Comparison of ENCODE assay signal across 2 cellular contexts in the genomic region with DNA sequence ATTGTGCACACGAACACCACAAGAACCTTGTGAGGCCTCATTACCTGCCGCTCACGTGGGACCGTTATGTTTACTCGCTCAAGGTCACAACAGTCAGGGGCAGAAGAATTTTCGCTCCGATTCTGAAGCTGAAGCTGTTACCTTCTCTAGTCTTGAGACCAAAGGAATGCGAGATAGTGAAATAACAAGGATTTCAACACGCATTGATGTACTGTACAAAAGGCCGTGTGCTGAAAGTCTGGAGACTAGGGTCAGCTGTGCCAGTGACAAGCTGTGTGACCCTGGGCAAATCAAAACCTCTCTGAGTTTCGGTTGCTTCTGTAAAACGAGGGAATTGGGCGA.
TF ChIP-seq lines count a peak whose summit lies in the region.

No MANE protein-coding gene starts in this region.

TF ChIP-seq in H1, 55 proteins besides CTCF, POLR2A, EP300 and RAD21 (continued from another document):
- TF ChIP-seq RBBP5 (IDR thresholded peaks at IDR 0.05; ENCODE audit: borderline replicate concordance, low read depth, low read length) (no peak), SP1 (IDR thresholded peaks at IDR 0.05; ENCODE audit: low read depth, low read length) (no peak), KDM1A (IDR thresholded peaks at IDR 0.05; ENCODE audit: borderline replicate concordance, low read length) (peak; percentile 80), TAF7 (optimal IDR thresholded peaks at IDR 0.05; ENCODE audit: borderline replicate concordance, low read depth, low read length) (no peak), SAP30 (IDR thresholded peaks at IDR 0.05; ENCODE audit: insufficient read depth, insufficient replicate concordance, low read length) (no peak), FOSL1 (IDR thresholded peaks at IDR 0.05; ENCODE audit: insufficient read depth, low read depth, low read length) (no peak), CREB1 (IDR thresholded peaks at IDR 0.05) (no peak), CEBPB (IDR thresholded peaks at IDR 0.05; ENCODE audit: low read depth, low read length) (no peak), TBP (IDR thresholded peaks at IDR 0.05; ENCODE audit: low read depth, low read length) (no peak), JUN (IDR thresholded peaks at IDR 0.05; ENCODE audit: low read depth, low read length) (no peak), SRF (IDR thresholded peaks at IDR 0.05; ENCODE audit: low read depth, low read length) (no peak), SIX5 (IDR thresholded peaks at IDR 0.05; ENCODE audit: low read depth, low read length) (no peak), GABPA (IDR thresholded peaks at IDR 0.05; ENCODE audit: borderline replicate concordance, insufficient read depth, low read length) (no peak), EZH2 (IDR thresholded peaks at IDR 0.05; ENCODE audit: low read depth, low read length, severe bottlenecking) (no peak)
- TF ChIP-seq, protein P1, sequence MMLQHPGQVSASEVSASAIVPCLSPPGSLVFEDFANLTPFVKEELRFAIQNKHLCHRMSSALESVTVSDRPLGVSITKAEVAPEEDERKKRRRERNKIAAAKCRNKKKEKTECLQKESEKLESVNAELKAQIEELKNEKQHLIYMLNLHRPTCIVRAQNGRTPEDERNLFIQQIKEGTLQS (IDR thresholded peaks at IDR 0.05; ENCODE audit: insufficient read depth, low read depth, low read length): no peak

TF ChIP-seq in neural cell, 6 proteins besides CTCF, POLR2A, EP300 and RAD21 (continued from another document):
- TF ChIP-seq, protein P2, sequence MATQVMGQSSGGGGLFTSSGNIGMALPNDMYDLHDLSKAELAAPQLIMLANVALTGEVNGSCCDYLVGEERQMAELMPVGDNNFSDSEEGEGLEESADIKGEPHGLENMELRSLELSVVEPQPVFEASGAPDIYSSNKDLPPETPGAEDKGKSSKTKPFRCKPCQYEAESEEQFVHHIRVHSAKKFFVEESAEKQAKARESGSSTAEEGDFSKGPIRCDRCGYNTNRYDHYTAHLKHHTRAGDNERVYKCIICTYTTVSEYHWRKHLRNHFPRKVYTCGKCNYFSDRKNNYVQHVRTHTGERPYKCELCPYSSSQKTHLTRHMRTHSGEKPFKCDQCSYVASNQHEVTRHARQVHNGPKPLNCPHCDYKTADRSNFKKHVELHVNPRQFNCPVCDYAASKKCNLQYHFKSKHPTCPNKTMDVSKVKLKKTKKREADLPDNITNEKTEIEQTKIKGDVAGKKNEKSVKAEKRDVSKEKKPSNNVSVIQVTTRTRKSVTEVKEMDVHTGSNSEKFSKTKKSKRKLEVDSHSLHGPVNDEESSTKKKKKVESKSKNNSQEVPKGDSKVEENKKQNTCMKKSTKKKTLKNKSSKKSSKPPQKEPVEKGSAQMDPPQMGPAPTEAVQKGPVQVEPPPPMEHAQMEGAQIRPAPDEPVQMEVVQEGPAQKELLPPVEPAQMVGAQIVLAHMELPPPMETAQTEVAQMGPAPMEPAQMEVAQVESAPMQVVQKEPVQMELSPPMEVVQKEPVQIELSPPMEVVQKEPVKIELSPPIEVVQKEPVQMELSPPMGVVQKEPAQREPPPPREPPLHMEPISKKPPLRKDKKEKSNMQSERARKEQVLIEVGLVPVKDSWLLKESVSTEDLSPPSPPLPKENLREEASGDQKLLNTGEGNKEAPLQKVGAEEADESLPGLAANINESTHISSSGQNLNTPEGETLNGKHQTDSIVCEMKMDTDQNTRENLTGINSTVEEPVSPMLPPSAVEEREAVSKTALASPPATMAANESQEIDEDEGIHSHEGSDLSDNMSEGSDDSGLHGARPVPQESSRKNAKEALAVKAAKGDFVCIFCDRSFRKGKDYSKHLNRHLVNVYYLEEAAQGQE (IDR thresholded peaks at IDR 0.05; ENCODE audit: borderline replicate concordance): no peak
- no peak for TF ChIP-seq SMC3 (conservative IDR thresholded peaks at IDR 0.05; ENCODE audit: poor library complexity)
- no peak for TF ChIP-seq MXI1 (conservative IDR thresholded peaks at IDR 0.05; ENCODE audit: poor library complexity, severe bottlenecking)
